18 cellular contexts compared by ENCODE assay signal in genomic region chr6:160917581-160917980, GRCh38.
DNase-seq lines count a peak whose midpoint lies in the region; ATAC-seq and TF ChIP-seq lines count a peak whose summit lies in the region.
"Had no signal": no experiment of that assay in that cellular context is flagged by ENCODE, and none has a peak within 500 bp of the region (broad histone marks: within the 10 kb centered on the region; RNA-seq: fewer than 3 reads in every experiment).

No MANE protein-coding gene starts in this region.

- peaks cover 11% of the 10 kb centered on the region for H3K9me3 Mint-ChIP-seq in type B pancreatic cell

- H3K27ac ChIP-seq in foreskin keratinocyte, result no peak overlapping the region

- H3K4me1 ChIP-seq in foreskin keratinocyte, result no peaks in the 10 kb centered on the region

- H3K36me3 Mint-ChIP-seq in type B pancreatic cell, result no peaks in the 10 kb centered on the region

- peak; percentile 2 for DNase-seq in EH (ENCODE audit: low read depth)
- DNase-seq in amniotic epithelial cell (ENCODE audit: low read depth), result peak; percentile 67
- peak; percentile 3 to 26 for DNase-seq in foreskin keratinocyte
- DNase-seq in type B pancreatic cell (ENCODE audit: extremely low spot score, unreplicated experiment), result no peak
- DNase-seq in Right ventricle myocardium inferior (ENCODE audit: missing footprints), result no peak
- no peak for DNase-seq in activated CD4-positive, alpha-beta T cell treated with anti-CD3 and anti-CD28 coated beads for 4 hours
- DNase-seq: ACHN; GF-D8; GOT3; NCI-H1105; NCI-H1694; NCI-H2081 treated with DMSO at 0.1 percent for 48 hours; NK-92 treated with Interleukin-12 subunit alpha and Interleukin-12 subunit beta, amount 100 ng/mL, for 24 hours; Right ventricle myocardium superior had no signal

- H3K27ac Mint-ChIP-seq in type B pancreatic cell, result peak overlapping the region; percentile 4

- TF ChIP-seq CTCF in foreskin keratinocyte (conservative IDR thresholded peaks at IDR 0.05) (no peak), type B pancreatic cell (conservative IDR thresholded peaks at IDR 0.05) (no peak)

- no peaks in the 10 kb centered on the region for H3K4me1 Mint-ChIP-seq in type B pancreatic cell (ENCODE audit: unreplicated experiment)

- no peak overlapping the region for H3K4me3 Mint-ChIP-seq in type B pancreatic cell

- intact Hi-C loops in Right ventricle myocardium inferior (cut with DNase I), result no loop called here

- no peaks in the 10 kb centered on the region for H3K27me3 ChIP-seq in foreskin keratinocyte
- H3K27me3 ChIP-seq: Peyer's patch had no signal

- ATAC-seq in foreskin keratinocyte (no peak), GM21717 (IDR thresholded peaks at IDR 0.05; ENCODE audit: unreplicated experiment) (no peak), Right ventricle myocardium inferior (no peak)
- ATAC-seq: GM12878, HCT116 had no signal

- peaks cover 3% of the 10 kb centered on the region for H3K27me3 Mint-ChIP-seq in type B pancreatic cell

Comparison
In these comparisons a context has a peak if more than half of its experiments do, and no peak if none do; other contexts are left out.
1. DNase-seq: peak in EH (single experiment), amniotic epithelial cell (single experiment) and foreskin keratinocyte (2 of 2); none in type B pancreatic cell (single experiment), Right ventricle myocardium inferior (single experiment) and activated CD4-positive, alpha-beta T cell treated with anti-CD3 and anti-CD28 coated beads for 4 hours (0 of 2).